Comparison of ENCODE assay signal across 9 cellular contexts in the genomic region with DNA sequence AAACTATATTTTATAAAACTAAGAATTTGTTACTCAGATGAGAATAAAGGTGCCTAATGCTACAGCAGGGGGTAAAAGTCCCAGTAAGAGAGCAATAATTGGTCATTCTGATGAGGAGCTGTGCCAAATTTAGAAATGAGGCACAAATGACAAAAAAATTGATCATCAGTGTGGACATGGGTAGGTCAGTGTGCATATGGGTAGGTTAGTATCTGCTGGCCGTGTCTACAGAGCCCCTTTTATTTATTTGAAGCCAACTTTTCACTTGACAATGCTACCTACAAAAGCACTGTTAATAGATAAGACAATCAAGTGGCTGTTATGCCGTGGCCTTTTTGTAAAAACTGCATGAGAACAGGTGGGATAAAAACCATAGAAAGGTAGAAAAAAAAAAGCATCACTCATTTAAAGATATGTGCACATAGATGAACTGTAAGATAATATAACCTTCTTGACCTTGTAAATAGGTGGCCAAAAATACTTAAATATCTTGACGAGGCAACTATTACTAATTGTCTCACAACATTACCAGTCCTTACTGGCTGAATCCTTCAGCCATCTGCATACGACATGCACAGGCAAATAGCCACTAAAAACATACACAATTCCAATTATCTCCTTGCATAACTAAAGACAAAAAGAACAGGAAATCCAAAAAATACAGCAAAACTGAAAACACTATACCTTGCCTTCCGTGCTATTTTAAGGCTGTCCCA.
DNase-seq lines count a peak whose midpoint lies in the region; ATAC-seq lines count a peak whose summit lies in the region.
"Had no signal": no experiment of that assay in that cellular context is flagged by ENCODE, and none has a peak within 500 bp of the region (broad histone marks: within the 10 kb centered on the region; RNA-seq: fewer than 3 reads in every experiment).

No MANE protein-coding gene starts in this region.

- H3K9ac ChIP-seq in iPS-20b (ENCODE audit: low read depth, low read length) = no peak overlapping the region

- intact Hi-C loops in activated CD4-positive, alpha-beta memory T cell treated with anti-CD3 and anti-CD28 coated beads for 36 hours (cut with micrococcal nuclease) = loop anchor here (2.0 to 10.0 kb wide), 5 partner anchors 49 to 1860 kb away; no protein-coding TSS in a partner anchor

- no peak overlapping the region for H3K27ac ChIP-seq in iPS-20b (ENCODE audit: low read length)

- peaks cover 48% of the 10 kb centered on the region for H3K27me3 ChIP-seq in iPS-20b (ENCODE audit: insufficient read depth, low read length)

- ATAC-seq in stimulated activated naive CD8-positive, alpha-beta T cell treated with anti-CD3 and anti-CD28 coated beads, Interleukin-15, amount 100 ng/mL, for 72 hours = no peak
- ATAC-seq in HG02973 (IDR thresholded peaks at IDR 0.05; ENCODE audit: unreplicated experiment) = no peak
- ATAC-seq in esophagus mucosa = no peak

- H3K36me3 ChIP-seq in iPS-20b (ENCODE audit: insufficient read depth, low read depth, low read length) = no peaks in the 10 kb centered on the region

- H3K9me3 Mint-ChIP-seq in activated T-cell treated with anti-CD3 and anti-CD28 coated beads, Interleukin-2, amount 50 U/mL, for 24 hours = no peaks in the 10 kb centered on the region
- H3K9me3 Mint-ChIP-seq in activated CD4-positive, alpha-beta memory T cell treated with anti-CD3 and anti-CD28 coated beads for 36 hours = no peaks in the 10 kb centered on the region
- no peaks in the 10 kb centered on the region for H3K9me3 Mint-ChIP-seq in stimulated activated naive CD8-positive, alpha-beta T cell treated with anti-CD3 and anti-CD28 coated beads, Interleukin-15, amount 100 ng/mL, for 72 hours

- no peak for DNase-seq in activated T-cell treated with anti-CD3 and anti-CD28 coated beads, Interleukin-2, amount 50 U/mL, for 24 hours
- no peak for DNase-seq in activated T-cell treated with anti-CD3 and anti-CD28 coated beads, Interleukin-2, amount 50 U/mL, for 1 hour
- DNase-seq in activated CD4-positive, alpha-beta memory T cell treated with anti-CD3 and anti-CD28 coated beads for 36 hours = no peak
- DNase-seq in stimulated activated naive CD8-positive, alpha-beta T cell treated with anti-CD3 and anti-CD28 coated beads, Interleukin-15, amount 100 ng/mL, for 72 hours = no peak
- no peak for DNase-seq in kidney glomerular epithelial cell (lab: John Stamatoyannopoulos, UW)
- DNase-seq: posterior cingulate gyrus had no signal

- no peaks in the 10 kb centered on the region for H3K9me3 ChIP-seq in iPS-20b (ENCODE audit: insufficient read depth, low read depth, low read length)

- H3K4me1 Mint-ChIP-seq in activated T-cell treated with anti-CD3 and anti-CD28 coated beads, Interleukin-2, amount 50 U/mL, for 24 hours (ENCODE audit: low read depth) = peaks cover 66% of the 10 kb centered on the region
- H3K4me1 Mint-ChIP-seq in activated CD4-positive, alpha-beta memory T cell treated with anti-CD3 and anti-CD28 coated beads for 36 hours (ENCODE audit: low read depth) = peaks cover 56% of the 10 kb centered on the region
- peaks cover 34% of the 10 kb centered on the region for H3K4me1 Mint-ChIP-seq in stimulated activated naive CD8-positive, alpha-beta T cell treated with anti-CD3 and anti-CD28 coated beads, Interleukin-15, amount 100 ng/mL, for 72 hours

- CTCF ChIA-PET in activated CD4-positive, alpha-beta memory T cell treated with anti-CD3 and anti-CD28 coated beads for 36 hours (lab: Charles Lee) = interaction anchor here (4.3 to 6.0 kb wide), 2 partner anchors 87 to 137 kb away, joined by 28 to 144 read pairs; no protein-coding TSS in a partner anchor

- peak overlapping the region; percentile 84 for H3K4me3 Mint-ChIP-seq in activated T-cell treated with anti-CD3 and anti-CD28 coated beads, Interleukin-2, amount 50 U/mL, for 24 hours
- H3K4me3 Mint-ChIP-seq in activated CD4-positive, alpha-beta memory T cell treated with anti-CD3 and anti-CD28 coated beads for 36 hours = peak overlapping the region; percentile 82
- peak overlapping the region; percentile 85 to 96 for H3K4me3 Mint-ChIP-seq in stimulated activated naive CD8-positive, alpha-beta T cell treated with anti-CD3 and anti-CD28 coated beads, Interleukin-15, amount 100 ng/mL, for 72 hours

- H3K36me3 Mint-ChIP-seq in activated T-cell treated with anti-CD3 and anti-CD28 coated beads, Interleukin-2, amount 50 U/mL, for 24 hours (ENCODE audit: low read depth) = peaks cover 54% of the 10 kb centered on the region
- peaks cover 40% of the 10 kb centered on the region for H3K36me3 Mint-ChIP-seq in activated CD4-positive, alpha-beta memory T cell treated with anti-CD3 and anti-CD28 coated beads for 36 hours

- POLR2A ChIA-PET in activated CD4-positive, alpha-beta memory T cell treated with anti-CD3 and anti-CD28 coated beads for 36 hours (lab: Charles Lee) = interaction anchor here (1.1 to 4.0 kb wide), 3 partner anchors 9 to 90 kb away, joined by 3 to 40 read pairs (median 30); no protein-coding TSS in a partner anchor

- 0 out of 2 replicates have a peak, but pooled peaks cover 7% of the 10 kb centered on the region for H3K4me1 ChIP-seq in iPS-20b (ENCODE audit: insufficient read depth, low read length)

- no peaks in the 10 kb centered on the region for H3K27me3 Mint-ChIP-seq in activated T-cell treated with anti-CD3 and anti-CD28 coated beads, Interleukin-2, amount 50 U/mL, for 24 hours
- no peaks in the 10 kb centered on the region for H3K27me3 Mint-ChIP-seq in activated CD4-positive, alpha-beta memory T cell treated with anti-CD3 and anti-CD28 coated beads for 36 hours
- no peaks in the 10 kb centered on the region for H3K27me3 Mint-ChIP-seq in stimulated activated naive CD8-positive, alpha-beta T cell treated with anti-CD3 and anti-CD28 coated beads, Interleukin-15, amount 100 ng/mL, for 72 hours

- H3K27ac Mint-ChIP-seq in activated T-cell treated with anti-CD3 and anti-CD28 coated beads, Interleukin-2, amount 50 U/mL, for 24 hours = peak overlapping the region; percentile 96
- H3K27ac Mint-ChIP-seq in activated CD4-positive, alpha-beta memory T cell treated with anti-CD3 and anti-CD28 coated beads for 36 hours = peak overlapping the region; percentile 87
- H3K27ac Mint-ChIP-seq in stimulated activated naive CD8-positive, alpha-beta T cell treated with anti-CD3 and anti-CD28 coated beads, Interleukin-15, amount 100 ng/mL, for 72 hours = peak overlapping the region; percentile 98 to 100

- peak overlapping the region; percentile 69 for H3K4me3 ChIP-seq in iPS-20b (ENCODE audit: low read length)
